8 cellular contexts compared by ENCODE assay signal in the genomic region with DNA sequence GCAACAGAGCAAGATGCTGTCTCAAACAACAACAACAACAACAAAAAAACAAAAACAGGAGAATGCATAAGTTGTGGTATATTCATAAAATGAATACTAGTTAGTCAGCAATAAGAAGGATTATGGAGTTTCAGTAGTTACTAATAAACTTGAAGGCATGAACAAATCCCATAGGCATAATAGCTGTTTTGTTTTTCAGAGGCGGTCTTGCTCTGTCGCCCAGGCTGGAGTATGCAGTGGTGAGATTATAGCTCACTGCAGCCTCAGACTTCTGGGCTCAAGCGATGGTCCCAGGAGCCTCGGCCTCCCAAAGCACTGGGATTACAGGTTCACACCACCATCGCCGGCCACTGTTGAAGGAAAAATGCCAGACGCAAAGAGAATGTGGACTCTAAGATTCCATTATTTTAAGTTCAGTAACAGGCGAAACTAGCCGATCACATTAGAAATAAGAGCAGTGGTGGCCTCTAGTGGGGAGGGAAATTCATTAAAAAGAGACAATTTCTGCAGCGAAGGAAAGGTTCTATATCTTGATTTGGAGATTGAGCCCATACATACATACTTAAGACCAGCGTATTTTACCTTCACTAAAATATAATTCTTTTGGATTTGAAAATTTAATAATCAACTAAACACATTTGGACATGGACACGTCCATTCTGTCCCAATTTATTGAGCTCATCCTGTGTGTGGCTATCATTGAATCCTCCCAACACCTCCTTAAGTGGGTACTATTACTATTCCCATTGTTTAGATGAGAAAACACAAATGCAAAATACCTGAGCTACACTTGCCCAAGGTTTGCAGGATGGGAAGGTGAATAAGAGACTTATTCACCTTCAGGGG. TPM values are rescaled to one million over a fixed set of nuclear protein-coding genes. Genes with fewer than 3 reads are reported as not detected.
A peak's percentile ranks its signal among the peaks of the same experiment; 100 is the strongest.
DNase-seq lines count a peak whose midpoint lies in the region; ATAC-seq, FAIRE-seq and TF ChIP-seq lines count a peak whose summit lies in the region.

No MANE protein-coding gene starts in this region.

- no peak for FAIRE-seq in RCC 7860 (lab: Jason Lieb, UNC)

- H3K27me3 Mint-ChIP-seq in glutamatergic neuron (ENCODE audit: unreplicated experiment), result no peaks in the 10 kb centered on the region

- H3K36me3 ChIP-seq in ES-I3 (ENCODE audit: insufficient read depth, low read length) (no peaks in the 10 kb centered on the region), parathyroid adenoma (ENCODE audit: control insufficient read depth, insufficient read depth, low read length) (no peaks in the 10 kb centered on the region)

- H3K79me2 ChIP-seq in parathyroid adenoma, result no peaks in the 10 kb centered on the region

- ATAC-seq in GM18511 (IDR thresholded peaks at IDR 0.05; ENCODE audit: unreplicated experiment), result no peak

- peak overlapping the region; percentile 99 for H2AFZ ChIP-seq in parathyroid adenoma

- H3K4me1 ChIP-seq in ES-I3 (ENCODE audit: insufficient read depth, low read length) (peaks cover 8% of the 10 kb centered on the region), parathyroid adenoma (peaks cover 10% of the 10 kb centered on the region)

- H3K9me3 ChIP-seq in ES-I3 (ENCODE audit: control insufficient read depth, insufficient read depth, low read length), result no peaks in the 10 kb centered on the region
- no peaks in the 10 kb centered on the region for H3K9me3 ChIP-seq in parathyroid adenoma (ENCODE audit: control insufficient read depth, low read length)

- no peak overlapping the region for H3K27ac Mint-ChIP-seq in glutamatergic neuron (ENCODE audit: unreplicated experiment)

- peak; percentile 61 for TF ChIP-seq CTCF in glutamatergic neuron (IDR thresholded peaks at IDR 0.05; ENCODE audit: partially characterized antibody, unreplicated experiment)
- TF ChIP-seq CTCF in parathyroid adenoma (IDR thresholded peaks at IDR 0.05), result peak; percentile 71

- H3K4me3 ChIP-seq in parathyroid adenoma (ENCODE audit: low read depth, low read length), result peak overlapping the region; percentile 66

- H3K27ac ChIP-seq in parathyroid adenoma, result peak overlapping the region; percentile 88

- DNase-seq in HT1080 (ENCODE audit: low read depth), result peak; percentile 47
- peak; percentile 41 for DNase-seq in RCC 7860 (ENCODE audit: low spot score)
- peak; percentile 11 for DNase-seq in activated naive CD8-positive, alpha-beta T cell treated with anti-CD3 and anti-CD28 coated beads, Interleukin-2, amount 50 U/mL, for 16 hours (ENCODE audit: low read depth, low spot score)
- DNase-seq in glutamatergic neuron, result no peak
- DNase-seq in GOT3 (lab: John Stamatoyannopoulos, UW), result no peak

- H3K9ac ChIP-seq in ES-I3 (ENCODE audit: low read depth, low read length) (peak overlapping the region; percentile 54; the same call in 1 of the 2 replicates), parathyroid adenoma (peak overlapping the region; percentile 28)

- H3K27me3 ChIP-seq in parathyroid adenoma (ENCODE audit: control insufficient read depth, insufficient read depth, low read length), result no peaks in the 10 kb centered on the region

- peaks cover 2% of the 10 kb centered on the region for H3K9me3 Mint-ChIP-seq in glutamatergic neuron (ENCODE audit: unreplicated experiment)

- peak overlapping the region; percentile 92 for H3K4me3 Mint-ChIP-seq in glutamatergic neuron (ENCODE audit: unreplicated experiment)

- no peaks in the 10 kb centered on the region for H3K36me3 Mint-ChIP-seq in glutamatergic neuron (ENCODE audit: unreplicated experiment)

- no peaks in the 10 kb centered on the region for H3K4me1 Mint-ChIP-seq in glutamatergic neuron (ENCODE audit: low read depth, unreplicated experiment)

- H3K4me2 ChIP-seq in parathyroid adenoma (ENCODE audit: low read length), result peak overlapping the region; percentile 99

RNA-seq across cellular contexts. Expression of gene HDAC11, which starts 27.4 kb away (rescaled TPM):
- total RNA-seq in HT1080 (2014; rRNA removed; shearing (Covaris generic)), result 1.7 and 2.6 TPM in 2 replicates
- polyA plus RNA-seq in HT1080 (2015; cell fraction: cytosol; rRNA removed), result 4.0 and 6.2 TPM in 2 replicates
- polyA plus RNA-seq in HT1080 (2015; cell fraction: nucleus; rRNA removed), result 3.4 and 4.6 TPM in 2 replicates
- total RNA-seq in glutamatergic neuron (ENCODE audit: unreplicated experiment), result 19.8 TPM

RNA-seq across cellular contexts. Expression of gene NUP210, which starts 32.6 kb away (rescaled TPM):
- total RNA-seq in HT1080 (2014; rRNA removed; shearing (Covaris generic)), result 0.23 and 0.39 TPM in 2 replicates
- 0.19 TPM in 2 replicates for polyA plus RNA-seq in HT1080 (2015; cell fraction: cytosol; rRNA removed)
- 0.30 and 0.87 TPM in 2 replicates for polyA plus RNA-seq in HT1080 (2015; cell fraction: nucleus; rRNA removed)
- total RNA-seq in glutamatergic neuron (ENCODE audit: unreplicated experiment), result 2.4 TPM

Comparison
In these comparisons a context has a peak if more than half of its experiments do, and no peak if none do; other contexts are left out.
1. DNase-seq: peak in HT1080 (single experiment), RCC 7860 (single experiment) and activated naive CD8-positive, alpha-beta T cell treated with anti-CD3 and anti-CD28 coated beads, Interleukin-2, amount 50 U/mL, for 16 hours (single experiment); none in glutamatergic neuron (single experiment) and GOT3 (single experiment).